ENCODE assay signal across 16 cellular contexts in the genomic region with DNA sequence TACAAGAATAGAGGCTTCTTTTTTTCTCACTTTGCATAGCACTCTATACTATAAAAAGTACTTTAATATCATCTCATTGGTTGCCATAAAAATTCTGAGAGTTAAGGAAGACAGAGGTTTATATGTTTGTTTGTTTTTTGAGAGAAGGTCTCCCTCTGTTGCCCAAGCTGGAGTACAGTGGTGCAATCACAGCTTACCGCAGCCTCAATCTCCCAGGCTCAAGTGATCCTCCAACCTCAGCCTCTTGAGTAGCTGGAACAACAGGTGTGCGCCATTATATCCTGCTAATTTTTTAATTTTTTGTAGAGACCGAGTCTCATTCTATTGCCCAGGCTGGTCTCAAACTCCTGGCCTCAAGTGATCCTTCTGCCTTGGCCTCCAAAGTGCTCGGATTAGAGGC.
"Had no signal": no experiment of that assay in that cellular context is flagged by ENCODE, and none has a peak within 500 bp of the region (broad histone marks: within the 10 kb centered on the region; RNA-seq: fewer than 3 reads in every experiment).

No MANE protein-coding gene starts in this region.

- DNase-seq: activated CD4-positive, alpha-beta T cell treated with anti-CD3 and anti-CD28 coated beads, Interleukin-2, amount 50 U/mL, for 1 hour; amygdala; body of pancreas; caudate nucleus; colonic mucosa; left lung; mammary epithelial cell; naive B cell; stimulated activated CD4-positive, alpha-beta T cell treated with anti-CD3 and anti-CD28 coated beads, Interleukin-2, amount 100 ng/mL, for 48 hours; stimulated activated naive CD4-positive, alpha-beta T cell; trophoblast cell had no signal

- ATAC-seq: body of pancreas, esophagus mucosa, left lung had no signal

- H3K9me3 Mint-ChIP-seq: T-helper 2 cell treated with Interferon-gamma antibody and Interleukin-4, amounts not matched to agents 5 μg/mL and 100 μg/mL, for 36 hours had no signal

- H3K4me1 ChIP-seq: colonic mucosa, parathyroid adenoma had no signal

- H3K4me3 Mint-ChIP-seq: activated naive CD4-positive, alpha-beta T cell treated with anti-CD3 and anti-CD28 coated beads, Interleukin-2, amount 50 U/mL, for 24 hours; T-helper 2 cell treated with Interferon-gamma antibody and Interleukin-4, amounts not matched to agents 5 μg/mL and 100 μg/mL, for 36 hours had no signal

- H2AFZ ChIP-seq: parathyroid adenoma had no signal

- H3K9me3 ChIP-seq: body of pancreas, colonic mucosa, left lung, suprapubic skin had no signal

- H3K79me2 ChIP-seq: parathyroid adenoma had no signal

- H3K4me3 ChIP-seq: body of pancreas, colonic mucosa, left lung, suprapubic skin had no signal

- H3K9ac ChIP-seq: parathyroid adenoma had no signal

- H3K27ac ChIP-seq: body of pancreas, colonic mucosa, left lung, parathyroid adenoma, suprapubic skin had no signal

- H3K27me3 ChIP-seq: body of pancreas, colonic mucosa, left lung, suprapubic skin had no signal

- H3K36me3 ChIP-seq: colonic mucosa had no signal

- H3K27ac Mint-ChIP-seq: activated naive CD4-positive, alpha-beta T cell treated with anti-CD3 and anti-CD28 coated beads, Interleukin-2, amount 50 U/mL, for 24 hours had no signal

- H3K27me3 Mint-ChIP-seq: activated naive CD4-positive, alpha-beta T cell treated with anti-CD3 and anti-CD28 coated beads, Interleukin-2, amount 50 U/mL, for 24 hours; naive B cell had no signal
